8 cellular contexts compared by ENCODE assay signal in the genomic region with DNA sequence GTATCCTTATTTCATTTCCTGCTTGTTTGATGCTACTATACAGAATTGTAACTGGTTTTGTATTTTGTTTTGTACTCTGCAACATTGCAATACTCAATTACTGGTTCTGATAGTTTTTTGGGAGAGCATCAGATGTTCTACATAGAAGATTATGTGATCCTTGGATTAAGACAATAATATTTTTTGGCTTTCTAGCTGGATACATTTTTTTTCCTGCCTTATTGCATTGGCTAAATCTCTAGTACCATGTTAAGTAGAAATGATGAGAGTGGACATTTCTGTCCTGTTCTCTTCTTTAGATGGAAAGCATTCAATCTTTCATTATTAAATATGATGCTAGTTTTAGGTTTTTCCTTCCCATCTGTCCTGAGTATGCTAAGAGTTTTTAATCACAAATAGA.
"Had no signal": no experiment of that assay in that cellular context is flagged by ENCODE, and none has a peak within 500 bp of the region (broad histone marks: within the 10 kb centered on the region; RNA-seq: fewer than 3 reads in every experiment).

No MANE protein-coding gene starts in this region.

- DNase-seq: H7, IMR-90, KBM-7 had no signal

- H3K27ac Mint-ChIP-seq: GM23338 had no signal

- H3K4me3 ChIP-seq: GM23338, HAP-1 had no signal

- H3K4me3 Mint-ChIP-seq: GM23338 had no signal

- FAIRE-seq: HTR-8/SVneo had no signal

- H3K4me1 ChIP-seq: HAP-1 had no signal

- H3K4me1 Mint-ChIP-seq: GM23338 had no signal

- H3K36me3 ChIP-seq: HAP-1 had no signal

- H3K9ac ChIP-seq: KMS-11 had no signal

- H2AFZ ChIP-seq: GM23338 had no signal

- ATAC-seq: GM23338, HCT116 had no signal

- H3K4me2 ChIP-seq: GM23338, KMS-11 had no signal

- H3K9me3 ChIP-seq: HAP-1 had no signal

- H3K27ac ChIP-seq: KMS-11 had no signal
